Comparison of ENCODE assay signal across 2 cellular contexts in the genomic region with DNA sequence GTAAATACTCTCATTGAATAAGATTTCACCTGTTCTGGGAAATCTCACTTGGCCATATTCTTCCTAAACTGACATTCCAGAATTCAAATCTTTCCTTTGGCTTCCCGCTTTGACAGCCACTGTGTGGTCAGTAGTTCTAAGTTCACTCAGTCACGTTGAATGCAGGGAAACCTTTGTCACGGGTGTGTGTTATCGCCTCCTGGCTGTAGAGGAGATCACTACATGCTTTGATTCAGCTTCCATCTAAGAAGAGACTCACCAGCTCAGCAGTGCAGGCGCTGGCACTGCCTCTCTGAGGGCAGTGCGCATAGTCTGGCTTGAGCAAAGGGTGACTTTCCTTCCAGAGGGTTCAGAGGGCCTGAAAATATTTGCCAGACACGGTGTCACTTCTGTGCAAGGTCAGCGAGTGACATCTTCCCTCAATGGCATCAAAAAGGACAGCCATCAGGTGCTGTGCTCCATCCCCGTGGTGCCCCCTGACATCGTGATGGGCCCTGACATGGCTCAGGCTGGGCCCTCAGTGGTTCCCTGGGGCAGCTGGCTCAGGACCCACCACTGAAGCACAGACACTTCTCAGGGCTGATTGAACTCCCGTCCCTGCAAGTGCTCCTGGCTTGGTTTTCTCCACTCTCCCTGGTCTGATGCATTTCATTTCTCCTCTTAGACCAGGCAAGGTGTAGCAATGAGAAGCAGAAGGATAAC.
TF ChIP-seq lines count a peak whose summit lies in the region.

No MANE protein-coding gene starts in this region.

TF ChIP-seq in HCT116, 20 proteins besides CTCF, POLR2A, EP300 and RAD21:
- TF ChIP-seq SIN3A (IDR thresholded peaks at IDR 0.05; ENCODE audit: low read depth) (no peak), EZH2phosphoT487 (IDR thresholded peaks at IDR 0.05; ENCODE audit: borderline replicate concordance) (no peak)

TF ChIP-seq in liver, 16 proteins besides CTCF, POLR2A, EP300 and RAD21:
- TF ChIP-seq JUND (IDR thresholded peaks at IDR 0.05) (no peak), SP1 (IDR thresholded peaks at IDR 0.05) (no peak), MAX (IDR thresholded peaks at IDR 0.05) (no peak), GABPA (IDR thresholded peaks at IDR 0.05 in 1 of 2, conservative IDR thresholded peaks at IDR 0.05 in 1 of 2) (no peak)
- TF ChIP-seq, protein P1, sequence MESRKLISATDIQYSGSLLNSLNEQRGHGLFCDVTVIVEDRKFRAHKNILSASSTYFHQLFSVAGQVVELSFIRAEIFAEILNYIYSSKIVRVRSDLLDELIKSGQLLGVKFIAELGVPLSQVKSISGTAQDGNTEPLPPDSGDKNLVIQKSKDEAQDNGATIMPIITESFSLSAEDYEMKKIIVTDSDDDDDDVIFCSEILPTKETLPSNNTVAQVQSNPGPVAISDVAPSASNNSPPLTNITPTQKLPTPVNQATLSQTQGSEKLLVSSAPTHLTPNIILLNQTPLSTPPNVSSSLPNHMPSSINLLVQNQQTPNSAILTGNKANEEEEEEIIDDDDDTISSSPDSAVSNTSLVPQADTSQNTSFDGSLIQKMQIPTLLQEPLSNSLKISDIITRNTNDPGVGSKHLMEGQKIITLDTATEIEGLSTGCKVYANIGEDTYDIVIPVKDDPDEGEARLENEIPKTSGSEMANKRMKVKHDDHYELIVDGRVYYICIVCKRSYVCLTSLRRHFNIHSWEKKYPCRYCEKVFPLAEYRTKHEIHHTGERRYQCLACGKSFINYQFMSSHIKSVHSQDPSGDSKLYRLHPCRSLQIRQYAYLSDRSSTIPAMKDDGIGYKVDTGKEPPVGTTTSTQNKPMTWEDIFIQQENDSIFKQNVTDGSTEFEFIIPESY (IDR thresholded peaks at IDR 0.05) = no peak
